In the genomic region with DNA sequence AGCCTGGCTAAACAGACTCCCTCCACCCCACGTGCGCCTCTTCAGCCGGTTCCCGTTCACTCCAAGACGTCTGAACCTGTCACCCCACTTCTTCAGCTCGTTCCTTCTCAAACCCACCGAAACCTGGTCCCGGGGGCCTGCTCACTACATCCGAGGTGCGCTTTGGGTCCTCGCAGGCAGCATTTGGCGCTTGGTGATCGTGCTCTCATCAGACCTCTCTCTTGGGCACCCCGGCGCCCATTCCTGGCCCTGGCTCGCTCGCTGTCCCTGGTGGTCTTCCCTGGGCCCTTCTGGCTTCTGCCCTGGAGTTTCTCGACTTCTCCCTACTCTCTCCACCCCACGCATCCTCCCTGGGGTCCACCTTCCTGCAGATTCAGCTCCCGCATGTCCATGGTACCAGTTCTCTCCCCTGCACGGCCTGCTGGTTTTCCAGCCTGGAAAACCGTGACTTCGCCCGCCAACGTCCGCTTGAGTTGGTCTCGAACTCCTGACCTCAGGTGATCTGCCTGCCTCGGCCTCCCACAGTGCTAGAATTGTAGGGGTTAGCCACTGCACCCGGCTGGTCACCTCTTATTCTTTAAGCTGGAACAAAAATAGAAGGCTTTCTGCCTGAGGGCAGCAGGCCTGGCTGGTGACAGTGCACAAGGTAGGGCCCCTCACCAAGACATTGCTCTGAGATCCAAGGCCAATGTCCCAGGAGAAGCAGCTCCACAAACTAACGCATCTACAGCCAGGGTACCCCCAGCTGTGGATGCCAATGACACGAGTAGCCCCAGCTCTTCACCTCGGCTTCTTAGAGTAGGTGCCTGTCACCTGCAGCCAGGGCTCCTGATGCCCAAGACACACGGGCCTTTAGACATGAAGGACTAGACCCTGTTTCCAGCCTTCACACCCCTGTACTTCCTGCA, we compare ENCODE assay signal across 1 cellular context.
TF ChIP-seq lines count a peak whose summit lies in the region.

No MANE protein-coding gene starts in this region.

TF ChIP-seq in HepG2, 621 proteins besides CTCF, POLR2A, EP300 and RAD21 (continued from another document):
- TF ChIP-seq, protein P1, sequence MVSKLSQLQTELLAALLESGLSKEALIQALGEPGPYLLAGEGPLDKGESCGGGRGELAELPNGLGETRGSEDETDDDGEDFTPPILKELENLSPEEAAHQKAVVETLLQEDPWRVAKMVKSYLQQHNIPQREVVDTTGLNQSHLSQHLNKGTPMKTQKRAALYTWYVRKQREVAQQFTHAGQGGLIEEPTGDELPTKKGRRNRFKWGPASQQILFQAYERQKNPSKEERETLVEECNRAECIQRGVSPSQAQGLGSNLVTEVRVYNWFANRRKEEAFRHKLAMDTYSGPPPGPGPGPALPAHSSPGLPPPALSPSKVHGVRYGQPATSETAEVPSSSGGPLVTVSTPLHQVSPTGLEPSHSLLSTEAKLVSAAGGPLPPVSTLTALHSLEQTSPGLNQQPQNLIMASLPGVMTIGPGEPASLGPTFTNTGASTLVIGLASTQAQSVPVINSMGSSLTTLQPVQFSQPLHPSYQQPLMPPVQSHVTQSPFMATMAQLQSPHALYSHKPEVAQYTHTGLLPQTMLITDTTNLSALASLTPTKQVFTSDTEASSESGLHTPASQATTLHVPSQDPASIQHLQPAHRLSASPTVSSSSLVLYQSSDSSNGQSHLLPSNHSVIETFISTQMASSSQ (IDR thresholded peaks at IDR 0.05; ENCODE audit: low read depth), result no peak
- TF ChIP-seq, protein P1 (CRISPR knock-in tag; IDR thresholded peaks at IDR 0.05; ENCODE audit: borderline replicate concordance), result 0 out of 2 replicates have a peak, but pooled peaks have one; percentile 28
- TF ChIP-seq PHF20 (CRISPR knock-in tag; IDR thresholded peaks at IDR 0.05) (peak; percentile 18; the same call in 1 of the 2 replicates), RBM39 (IDR thresholded peaks at IDR 0.05; ENCODE audit: low read depth, low read length, poor library complexity, severe bottlenecking) (peak; percentile 10), TSC22D2 (CRISPR knock-in tag; IDR thresholded peaks at IDR 0.05; ENCODE audit: borderline replicate concordance) (no peak), ZNF546 (CRISPR knock-in tag; conservative IDR thresholded peaks at IDR 0.05) (no peak), ZFP1 (CRISPR knock-in tag; IDR thresholded peaks at IDR 0.05) (no peak), ZNF770 (CRISPR knock-in tag; IDR thresholded peaks at IDR 0.05) (no peak), ZNF784 (CRISPR knock-in tag; IDR thresholded peaks at IDR 0.05; ENCODE audit: borderline replicate concordance) (no peak), REL (CRISPR knock-in tag; conservative IDR thresholded peaks at IDR 0.05) (no peak), KDM3A (CRISPR knock-in tag; IDR thresholded peaks at IDR 0.05; ENCODE audit: low read depth) (no peak), ZMYM3 (CRISPR knock-in tag; IDR thresholded peaks at IDR 0.05) (no peak), TGIF2 (CRISPR knock-in tag; IDR thresholded peaks at IDR 0.05) (no peak), ZBTB3 (CRISPR knock-in tag; IDR thresholded peaks at IDR 0.05; ENCODE audit: borderline replicate concordance, low read depth) (no peak), ZNF598 (CRISPR knock-in tag; IDR thresholded peaks at IDR 0.05; ENCODE audit: borderline replicate concordance) (no peak), SRSF4 (IDR thresholded peaks at IDR 0.05; ENCODE audit: low read depth, low read length, poor library complexity, severe bottlenecking) (no peak), MTF2 (CRISPR knock-in tag; IDR thresholded peaks at IDR 0.05; ENCODE audit: borderline replicate concordance) (no peak), ZNF432 (CRISPR knock-in tag; IDR thresholded peaks at IDR 0.05; ENCODE audit: borderline replicate concordance) (0 out of 2 replicates have a peak, but pooled peaks have one; percentile 56), SNRNP70 (IDR thresholded peaks at IDR 0.05; ENCODE audit: low read depth, low read length) (no peak), HNRNPH1 (optimal IDR thresholded peaks at IDR 0.05; ENCODE audit: low read depth, low read length) (no peak), ZNF253 (CRISPR knock-in tag; IDR thresholded peaks at IDR 0.05; ENCODE audit: borderline replicate concordance) (0 out of 2 replicates have a peak, but pooled peaks have one; percentile 50), ZNF431 (CRISPR knock-in tag; IDR thresholded peaks at IDR 0.05; ENCODE audit: borderline replicate concordance, low read depth) (0 out of 2 replicates have a peak, but pooled peaks have one; percentile 22), DR1 (CRISPR knock-in tag; IDR thresholded peaks at IDR 0.05) (no peak), WIZ (CRISPR knock-in tag; IDR thresholded peaks at IDR 0.05) (no peak), ZNF543 (CRISPR knock-in tag; IDR thresholded peaks at IDR 0.05) (0 out of 2 replicates have a peak, but pooled peaks have one; percentile 5), U2AF2 (IDR thresholded peaks at IDR 0.05; ENCODE audit: low read depth, low read length) (no peak), ZSCAN22 (CRISPR knock-in tag; IDR thresholded peaks at IDR 0.05) (0 out of 2 replicates have a peak, but pooled peaks have one; percentile 50), RBAK (CRISPR knock-in tag; IDR thresholded peaks at IDR 0.05) (no peak), ZKSCAN8 (CRISPR knock-in tag; IDR thresholded peaks at IDR 0.05; ENCODE audit: borderline replicate concordance) (no peak), SKIL (CRISPR knock-in tag; IDR thresholded peaks at IDR 0.05; ENCODE audit: borderline replicate concordance) (no peak), ZNF674 (CRISPR knock-in tag; IDR thresholded peaks at IDR 0.05; ENCODE audit: low read depth) (0 out of 2 replicates have a peak, but pooled peaks have one; percentile 47), FOXO1 (CRISPR knock-in tag; IDR thresholded peaks at IDR 0.05) (no peak), ZNF891 (CRISPR knock-in tag; IDR thresholded peaks at IDR 0.05) (0 out of 2 replicates have a peak, but pooled peaks have one; percentile 7)
- TF ChIP-seq, protein P2, sequence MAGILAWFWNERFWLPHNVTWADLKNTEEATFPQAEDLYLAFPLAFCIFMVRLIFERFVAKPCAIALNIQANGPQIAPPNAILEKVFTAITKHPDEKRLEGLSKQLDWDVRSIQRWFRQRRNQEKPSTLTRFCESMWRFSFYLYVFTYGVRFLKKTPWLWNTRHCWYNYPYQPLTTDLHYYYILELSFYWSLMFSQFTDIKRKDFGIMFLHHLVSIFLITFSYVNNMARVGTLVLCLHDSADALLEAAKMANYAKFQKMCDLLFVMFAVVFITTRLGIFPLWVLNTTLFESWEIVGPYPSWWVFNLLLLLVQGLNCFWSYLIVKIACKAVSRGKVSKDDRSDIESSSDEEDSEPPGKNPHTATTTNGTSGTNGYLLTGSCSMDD (CRISPR knock-in tag; IDR thresholded peaks at IDR 0.05), result no peak
- TF ChIP-seq, protein P3, sequence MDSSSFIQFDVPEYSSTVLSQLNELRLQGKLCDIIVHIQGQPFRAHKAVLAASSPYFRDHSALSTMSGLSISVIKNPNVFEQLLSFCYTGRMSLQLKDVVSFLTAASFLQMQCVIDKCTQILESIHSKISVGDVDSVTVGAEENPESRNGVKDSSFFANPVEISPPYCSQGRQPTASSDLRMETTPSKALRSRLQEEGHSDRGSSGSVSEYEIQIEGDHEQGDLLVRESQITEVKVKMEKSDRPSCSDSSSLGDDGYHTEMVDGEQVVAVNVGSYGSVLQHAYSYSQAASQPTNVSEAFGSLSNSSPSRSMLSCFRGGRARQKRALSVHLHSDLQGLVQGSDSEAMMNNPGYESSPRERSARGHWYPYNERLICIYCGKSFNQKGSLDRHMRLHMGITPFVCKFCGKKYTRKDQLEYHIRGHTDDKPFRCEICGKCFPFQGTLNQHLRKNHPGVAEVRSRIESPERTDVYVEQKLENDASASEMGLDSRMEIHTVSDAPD (CRISPR knock-in tag; IDR thresholded peaks at IDR 0.05), result no peak
- TF ChIP-seq, protein P4, sequence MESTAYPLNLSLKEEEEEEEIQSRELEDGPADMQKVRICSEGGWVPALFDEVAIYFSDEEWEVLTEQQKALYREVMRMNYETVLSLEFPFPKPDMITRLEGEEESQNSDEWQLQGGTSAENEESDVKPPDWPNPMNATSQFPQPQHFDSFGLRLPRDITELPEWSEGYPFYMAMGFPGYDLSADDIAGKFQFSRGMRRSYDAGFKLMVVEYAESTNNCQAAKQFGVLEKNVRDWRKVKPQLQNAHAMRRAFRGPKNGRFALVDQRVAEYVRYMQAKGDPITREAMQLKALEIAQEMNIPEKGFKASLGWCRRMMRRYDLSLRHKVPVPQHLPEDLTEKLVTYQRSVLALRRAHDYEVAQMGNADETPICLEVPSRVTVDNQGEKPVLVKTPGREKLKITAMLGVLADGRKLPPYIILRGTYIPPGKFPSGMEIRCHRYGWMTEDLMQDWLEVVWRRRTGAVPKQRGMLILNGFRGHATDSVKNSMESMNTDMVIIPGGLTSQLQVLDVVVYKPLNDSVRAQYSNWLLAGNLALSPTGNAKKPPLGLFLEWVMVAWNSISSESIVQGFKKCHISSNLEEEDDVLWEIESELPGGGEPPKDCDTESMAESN (CRISPR knock-in tag; conservative IDR thresholded peaks at IDR 0.05), result 0 out of 2 replicates have a peak, but pooled peaks have one; percentile 31
- TF ChIP-seq, protein P5, sequence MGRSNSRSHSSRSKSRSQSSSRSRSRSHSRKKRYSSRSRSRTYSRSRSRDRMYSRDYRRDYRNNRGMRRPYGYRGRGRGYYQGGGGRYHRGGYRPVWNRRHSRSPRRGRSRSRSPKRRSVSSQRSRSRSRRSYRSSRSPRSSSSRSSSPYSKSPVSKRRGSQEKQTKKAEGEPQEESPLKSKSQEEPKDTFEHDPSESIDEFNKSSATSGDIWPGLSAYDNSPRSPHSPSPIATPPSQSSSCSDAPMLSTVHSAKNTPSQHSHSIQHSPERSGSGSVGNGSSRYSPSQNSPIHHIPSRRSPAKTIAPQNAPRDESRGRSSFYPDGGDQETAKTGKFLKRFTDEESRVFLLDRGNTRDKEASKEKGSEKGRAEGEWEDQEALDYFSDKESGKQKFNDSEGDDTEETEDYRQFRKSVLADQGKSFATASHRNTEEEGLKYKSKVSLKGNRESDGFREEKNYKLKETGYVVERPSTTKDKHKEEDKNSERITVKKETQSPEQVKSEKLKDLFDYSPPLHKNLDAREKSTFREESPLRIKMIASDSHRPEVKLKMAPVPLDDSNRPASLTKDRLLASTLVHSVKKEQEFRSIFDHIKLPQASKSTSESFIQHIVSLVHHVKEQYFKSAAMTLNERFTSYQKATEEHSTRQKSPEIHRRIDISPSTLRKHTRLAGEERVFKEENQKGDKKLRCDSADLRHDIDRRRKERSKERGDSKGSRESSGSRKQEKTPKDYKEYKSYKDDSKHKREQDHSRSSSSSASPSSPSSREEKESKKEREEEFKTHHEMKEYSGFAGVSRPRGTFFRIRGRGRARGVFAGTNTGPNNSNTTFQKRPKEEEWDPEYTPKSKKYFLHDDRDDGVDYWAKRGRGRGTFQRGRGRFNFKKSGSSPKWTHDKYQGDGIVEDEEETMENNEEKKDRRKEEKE (IDR thresholded peaks at IDR 0.05), result no peak
TF ChIP-seq in HepG2: peak in this region for 25.
